In genomic region chr11:35997908-35998307, GRCh38 we compare ENCODE assay signal across 21 cellular contexts. TPM values are rescaled to one million over a fixed set of nuclear protein-coding genes. Genes with fewer than 3 reads are reported as not detected.
"Had no signal": no experiment of that assay in that cellular context is flagged by ENCODE, and none has a peak within 500 bp of the region (broad histone marks: within the 10 kb centered on the region; RNA-seq: fewer than 3 reads in every experiment).

No MANE protein-coding gene starts in this region.

- H3K27ac Mint-ChIP-seq: activated CD8-positive, alpha-beta memory T cell treated with anti-CD3 and anti-CD28 coated beads, Interleukin-2, amount 10 ng/mL, durations not matched to agents 7 days and 5 days; activated naive CD4-positive, alpha-beta T cell treated with anti-CD3 and anti-CD28 coated beads, Interleukin-2, amount 50 U/mL, for 24 hours; natural killer cell treated with Interleukin-12 subunit alpha and Interleukin-12 subunit beta and Interleukin-15 and Interleukin-18, amount 100 ng/mL, for 72 hours; T-helper 1 cell treated with Interleukin-12 subunit alpha and Interleukin-12 subunit beta and Interleukin-4 antibody, amounts not matched to agents 30 μg/mL and 1 μg/mL, for 36 hours; type B pancreatic cell had no signal

- DNase-seq: activated CD4-positive, alpha-beta T cell treated with anti-CD3 and anti-CD28 coated beads, Interleukin-2, amount 50 U/mL, for 48 hours; activated CD8-positive, alpha-beta memory T cell treated with anti-CD3 and anti-CD28 coated beads, Interleukin-2, amount 10 ng/mL, durations not matched to agents 7 days and 5 days; activated T-cell treated with anti-CD3 and anti-CD28 coated beads, Interleukin-2, amount 50 U/mL, for 1 hour; central memory CD4-positive, alpha-beta T cell; colonic mucosa; kidney; left ventricle myocardium superior; mesendoderm; occipital lobe; stimulated activated CD4-positive, alpha-beta T cell treated with anti-CD3 and anti-CD28 coated beads, Interleukin-2, amount 100 ng/mL, for 48 hours; stimulated activated naive CD4-positive, alpha-beta T cell treated with Interleukin-2 at 50 U/mL for 16 hours; WERI-Rb-1 had no signal

- H3K4me1 ChIP-seq: colonic mucosa, esophagus muscularis mucosa, right atrium auricular region had no signal

- ATAC-seq: activated CD8-positive, alpha-beta memory T cell treated with anti-CD3 and anti-CD28 coated beads, Interleukin-2, amount 10 ng/mL, durations not matched to agents 7 days and 5 days; left ventricle myocardium superior had no signal

- H3K9me3 Mint-ChIP-seq: natural killer cell treated with Interleukin-12 subunit alpha and Interleukin-12 subunit beta and Interleukin-15 and Interleukin-18, amount 100 ng/mL, for 72 hours had no signal

- H3K27ac ChIP-seq: colonic mucosa, esophagus muscularis mucosa, hepatocyte, right atrium auricular region, suprapubic skin, WERI-Rb-1 had no signal

- H3K36me3 ChIP-seq: colonic mucosa, esophagus muscularis mucosa, right atrium auricular region, suprapubic skin had no signal

- H3K27me3 ChIP-seq: colonic mucosa, esophagus muscularis mucosa, hepatocyte, right atrium auricular region, suprapubic skin had no signal

- H3K36me3 Mint-ChIP-seq: activated CD8-positive, alpha-beta memory T cell treated with anti-CD3 and anti-CD28 coated beads, Interleukin-2, amount 10 ng/mL, durations not matched to agents 7 days and 5 days; activated naive CD4-positive, alpha-beta T cell treated with anti-CD3 and anti-CD28 coated beads, Interleukin-2, amount 50 U/mL, for 24 hours; natural killer cell treated with Interleukin-12 subunit alpha and Interleukin-12 subunit beta and Interleukin-15 and Interleukin-18, amount 100 ng/mL, for 72 hours had no signal

- H3K4me3 ChIP-seq: colonic mucosa, esophagus muscularis mucosa, hepatocyte, right atrium auricular region, suprapubic skin had no signal

- FAIRE-seq: kidney had no signal

- H3K9me3 ChIP-seq: colonic mucosa, suprapubic skin had no signal

- H3K4me1 Mint-ChIP-seq: activated CD8-positive, alpha-beta memory T cell treated with anti-CD3 and anti-CD28 coated beads, Interleukin-2, amount 10 ng/mL, durations not matched to agents 7 days and 5 days; activated naive CD4-positive, alpha-beta T cell treated with anti-CD3 and anti-CD28 coated beads, Interleukin-2, amount 50 U/mL, for 24 hours had no signal

- H3K27me3 Mint-ChIP-seq: progenitor cell of endocrine pancreas, type B pancreatic cell had no signal

- H3K4me3 Mint-ChIP-seq: activated CD8-positive, alpha-beta memory T cell treated with anti-CD3 and anti-CD28 coated beads, Interleukin-2, amount 10 ng/mL, durations not matched to agents 7 days and 5 days; activated naive CD4-positive, alpha-beta T cell treated with anti-CD3 and anti-CD28 coated beads, Interleukin-2, amount 50 U/mL, for 24 hours; natural killer cell treated with Interleukin-12 subunit alpha and Interleukin-12 subunit beta and Interleukin-15 and Interleukin-18, amount 100 ng/mL, for 72 hours; T-helper 1 cell treated with Interleukin-12 subunit alpha and Interleukin-12 subunit beta and Interleukin-4 antibody, amounts not matched to agents 30 μg/mL and 1 μg/mL, for 36 hours; type B pancreatic cell had no signal

RNA-seq across cellular contexts. Expression of gene LDLRAD3, which starts 54.0 kb away (rescaled TPM):
- total RNA-seq: activated CD8-positive, alpha-beta memory T cell treated with anti-CD3 and anti-CD28 coated beads, Interleukin-2, amount 10 ng/mL, durations not matched to agents 7 days and 5 days had no signal
